ENCODE assay signal across 9 cellular contexts in the genomic region with DNA sequence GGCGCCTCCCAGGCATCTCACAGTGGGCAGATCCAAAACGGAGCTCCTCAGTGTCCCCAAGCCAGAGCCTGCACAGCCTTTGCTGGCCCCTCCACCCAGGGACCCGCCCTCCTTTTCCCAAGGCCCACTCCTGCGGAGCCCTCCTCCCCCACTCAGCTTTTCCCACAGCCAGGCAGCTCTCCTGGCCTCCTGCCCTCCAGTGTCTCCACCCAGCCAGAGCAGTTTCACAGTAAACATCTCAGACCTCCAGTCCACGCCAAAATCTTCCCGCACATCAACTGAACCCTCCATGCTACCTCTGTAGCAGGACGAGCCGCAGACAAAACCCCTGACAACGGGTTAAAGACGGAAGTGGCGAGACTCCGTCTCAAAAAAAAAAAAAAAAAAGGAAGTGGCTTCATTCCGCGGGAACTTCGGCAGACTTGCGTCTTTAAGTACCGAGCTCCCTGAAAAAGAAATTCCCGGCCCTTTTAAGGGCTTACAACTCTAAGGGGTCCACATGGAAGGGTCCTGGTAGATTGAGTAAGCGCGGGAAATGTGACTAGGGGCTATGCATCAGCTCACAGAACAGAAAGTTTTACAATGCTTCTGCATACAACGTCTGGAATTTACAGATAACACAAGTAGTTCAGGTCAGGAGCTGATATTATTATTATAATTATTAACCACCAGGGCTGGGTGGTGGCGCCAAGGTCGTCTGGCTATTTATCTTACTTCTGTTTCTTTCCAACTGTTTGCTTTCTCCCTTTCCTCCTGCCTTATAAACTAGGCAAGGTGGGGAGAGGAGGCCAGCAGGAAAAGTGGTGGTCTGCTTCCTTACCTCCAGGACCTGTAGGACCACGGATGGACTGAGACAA. TPM values are rescaled to one million over a fixed set of nuclear protein-coding genes. Genes with fewer than 3 reads are reported as not detected.
A peak's percentile ranks its signal among the peaks of the same experiment; 100 is the strongest.
DNase-seq lines count a peak whose midpoint lies in the region; ATAC-seq and TF ChIP-seq lines count a peak whose summit lies in the region.
"Had no signal": no experiment of that assay in that cellular context is flagged by ENCODE, and none has a peak within 500 bp of the region (broad histone marks: within the 10 kb centered on the region; RNA-seq: fewer than 3 reads in every experiment).

No MANE protein-coding gene starts in this region.

- CTCF ChIA-PET in Panc1 (lab: Charles Lee), result interaction anchor here (0.7 to 0.8 kb wide), 2 partner anchors 35 to 89 kb away, joined by 5 to 7 read pairs; no protein-coding TSS in a partner anchor

- H3K27ac ChIP-seq in Panc1 (ENCODE audit: low read length) (peak overlapping the region; percentile 91), colonic mucosa (peak overlapping the region; percentile 50), neutrophil (peak overlapping the region; percentile 59)

- peaks cover 3% of the 10 kb centered on the region; the same call in 1 of the 2 replicates for H3K4me1 ChIP-seq in Panc1 (ENCODE audit: control insufficient read depth, insufficient read depth, low read length)
- peaks cover 6% of the 10 kb centered on the region for H3K4me1 ChIP-seq in colonic mucosa
- H3K4me1 ChIP-seq in neutrophil (ENCODE audit: control insufficient read depth in 1 of 2, insufficient read depth in 1 of 2, low read depth in 1 of 2, low read length in 1 of 2), result peaks cover 38% of the 10 kb centered on the region in 2 experiments

- TF ChIP-seq POLR2A in GM18951 (IDR thresholded peaks at IDR 0.05; ENCODE audit: extremely low read depth, insufficient read depth, insufficient read length), result peak; percentile 39

- H3K9me3 ChIP-seq in Panc1 (ENCODE audit: control insufficient read depth, insufficient read depth, low read depth, low read length) (no peaks in the 10 kb centered on the region), colonic mucosa (no peaks in the 10 kb centered on the region), neutrophil (no peaks in the 10 kb centered on the region)

- in situ Hi-C loops in GM18951 (cut with MboI; ENCODE audit: low sequenced_read_pairs, unreplicated experiment), result loop anchor here (10.0 kb wide), 1 partner anchor 97 kb away; a partner anchor contains a TSS
- in situ Hi-C loops in Panc1 (cut with HindIII; ENCODE audit: low pct_unique_long_range_greater_than_20kb, low sequenced_read_pairs), result no loop called here

- POLR2A ChIA-PET in Panc1 (lab: Charles Lee), result no interaction called here

- H3K27me3 ChIP-seq in Panc1 (ENCODE audit: control insufficient read depth, insufficient read depth, low read length), result no peaks in the 10 kb centered on the region
- no peaks in the 10 kb centered on the region for H3K27me3 ChIP-seq in colonic mucosa
- H3K27me3 ChIP-seq in neutrophil, result peaks cover 46% of the 10 kb centered on the region

- H3K36me3 ChIP-seq in Panc1 (ENCODE audit: control insufficient read depth, insufficient read depth, low read length) (0 out of 2 replicates have a peak, but pooled peaks cover 3% of the 10 kb centered on the region), colonic mucosa (no peaks in the 10 kb centered on the region), neutrophil (no peaks in the 10 kb centered on the region)

- ATAC-seq in Panc1, result no peak
- no peak for ATAC-seq in HG03175 (IDR thresholded peaks at IDR 0.05; ENCODE audit: unreplicated experiment)
- ATAC-seq in GM19324 (IDR thresholded peaks at IDR 0.05; ENCODE audit: low FRiP score, unreplicated experiment), result no peak

- peak overlapping the region; percentile 18 to 51 for H3K9ac ChIP-seq in colonic mucosa (ENCODE audit: low read depth in 2 of 2, low read length in 2 of 2)

- DNase-seq in Panc1 (ENCODE audit: low read depth, low spot score) (no peak), colonic mucosa (peak; percentile 36), SHP77 treated with DMSO at 0.1 percent for 48 hours (lab: John Stamatoyannopoulos, UW) (no peak), ecto neural progenitor cell (ENCODE audit: low spot score) (no peak)

- intact Hi-C loops in Panc1 (cut with micrococcal nuclease; ENCODE audit: unreplicated experiment), result no loop called here
- intact Hi-C loops in colonic mucosa (cut with DNase I), result no loop called here

- H3K4me3 ChIP-seq in Panc1 (ENCODE audit: low read depth in 2 of 2, low read length in 2 of 2), result peak overlapping the region; percentile 68 to 75
- H3K4me3 ChIP-seq in colonic mucosa, result peak overlapping the region; percentile 6
- H3K4me3 ChIP-seq in neutrophil (ENCODE audit: low read depth in 1 of 2, low read length in 1 of 2), result peak overlapping the region; percentile 47 to 58

- no TSS peak for BruUV-seq in Panc1 (replicated peaks; lab: Mats Ljungman, UMichigan)

- TF ChIP-seq CTCF in Panc1 (IDR thresholded peaks at IDR 0.05) (no peak), colonic mucosa (IDR thresholded peaks at IDR 0.05) (no peak), neutrophil (IDR thresholded peaks at IDR 0.05) (no peak)

RNA-seq across cellular contexts. Expression of a gene that starts 11.4 kb away (rescaled TPM):
- total RNA-seq in Panc1 (2021; ENCODE audit: unreplicated experiment), result 4.9 TPM
- 11.5 TPM for polyA plus RNA-seq in Panc1 (2012; ENCODE audit: insufficient read length)
- under 1 TPM; 0.47 to 0.93 TPM for total RNA-seq in colonic mucosa

RNA-seq across cellular contexts. Expression of a gene that starts 13.0 kb away (rescaled TPM):
- total RNA-seq in Panc1 (2021; ENCODE audit: unreplicated experiment) (236 TPM), colonic mucosa (10 to 100 TPM; 46.2 to 52.5 TPM)
- polyA plus RNA-seq in Panc1 (2012; ENCODE audit: insufficient read length), result 290 TPM

RNA-seq across cellular contexts. Expression of a gene that starts 40.7 kb away (rescaled TPM):
- total RNA-seq in Panc1 (2021; ENCODE audit: unreplicated experiment) (57.2 TPM), colonic mucosa (10 to 100 TPM; 43.5 to 52.6 TPM)
- polyA plus RNA-seq in Panc1 (2012; ENCODE audit: insufficient read length), result 49.5 TPM

RNA-seq across cellular contexts. Expression of a gene that starts 42.3 kb away (rescaled TPM):
- total RNA-seq in Panc1 (2021; ENCODE audit: unreplicated experiment) (0.69 TPM), colonic mucosa (10 to 100 TPM; 64.6 to 95.8 TPM)
- polyA plus RNA-seq in Panc1 (2012; ENCODE audit: insufficient read length), result 2.5 TPM
- total RNA-seq: T-helper 1 cell treated with Interleukin-12 subunit alpha and Interleukin-12 subunit beta and Interleukin-4 antibody, amounts not matched to agents 30 ng/mL and 1 ng/mL, for 36 hours had no signal

RNA-seq across cellular contexts. Expression of a gene that starts 44.3 kb away (rescaled TPM):
- total RNA-seq in Panc1 (2021; ENCODE audit: unreplicated experiment) (not detected), colonic mucosa (under 1 TPM in 1 of 2 donors, not detected in 1; 0.67 TPM)
- not detected for polyA plus RNA-seq in Panc1 (2012; ENCODE audit: insufficient read length)
- total RNA-seq: T-helper 1 cell treated with Interleukin-12 subunit alpha and Interleukin-12 subunit beta and Interleukin-4 antibody, amounts not matched to agents 30 ng/mL and 1 ng/mL, for 36 hours had no signal

Comparison
In these comparisons a context has a peak if more than half of its experiments do, and no peak if none do; other contexts are left out.
1. H3K4me3 ChIP-seq: peak in every context shown above with its lines; median percentile 72 in Panc1; 52 in neutrophil; 6 in colonic mucosa.